ENCODE assay signal across 1 cellular context in genomic region chr12:4997939-4998338, GRCh38.
A peak's percentile ranks its signal among the peaks of the same experiment; 100 is the strongest.
TF ChIP-seq lines count a peak whose summit lies in the region.

No MANE protein-coding gene starts in this region.

TF ChIP-seq in SK-N-SH, 30 proteins besides CTCF, POLR2A, EP300 and RAD21 (continued from another document):
- no peak for TF ChIP-seq REST (IDR thresholded peaks at IDR 0.05; ENCODE audit: low read depth, low read length)
- peak; percentile 100 for TF ChIP-seq MEF2A (IDR thresholded peaks at IDR 0.05; ENCODE audit: borderline replicate concordance, low read depth)
- TF ChIP-seq POLR2AphosphoS5 (IDR thresholded peaks at IDR 0.05; ENCODE audit: low read depth, low read length) = peak; percentile 32; the same call in 1 of the 2 replicates
